ENCODE assay signal across 16 cellular contexts in genomic region chr21:44424608-44425306, GRCh38. TPM values are rescaled to one million over a fixed set of nuclear protein-coding genes. Genes with fewer than 3 reads are reported as not detected.
DNase-seq lines count a peak whose midpoint lies in the region; ATAC-seq, FAIRE-seq and TF ChIP-seq lines count a peak whose summit lies in the region.
"Had no signal": no experiment of that assay in that cellular context is flagged by ENCODE, and none has a peak within 500 bp of the region (broad histone marks: within the 10 kb centered on the region; RNA-seq: fewer than 3 reads in every experiment).

No MANE protein-coding gene starts in this region.

- H2BK12ac ChIP-seq in neuronal stem cell (ENCODE audit: low read length), result peak overlapping the region; percentile 41

- POLR2A ChIA-PET in K562 (lab: Yijun Ruan, JAX), result interaction anchor here (1.0 kb wide), 1 partner anchor 10 kb away, joined by 3 read pairs; no protein-coding TSS in a partner anchor
- POLR2A ChIA-PET in T-cell (lab: Charles Lee), result no interaction called here

- H3K23ac ChIP-seq in neuronal stem cell (ENCODE audit: low read depth, low read length, poor library complexity), result peak overlapping the region; percentile 80

- H3K4me1 Mint-ChIP-seq in T-cell, result no peaks in the 10 kb centered on the region

- no peak for TF ChIP-seq CTCF in K562 (IDR thresholded peaks at IDR 0.05 in 2 of 3, conservative IDR thresholded peaks at IDR 0.05 in 1 of 3; ENCODE audit: insufficient read depth in 2 of 3, low read depth in 1 of 3, low read length in 3 of 3)

- 9% methylated on average over 29 of the region's 30 CpGs for WGBS in K562 (ENCODE audit: insufficient coverage, low coverage, missing lambda C conversion rate)
- WGBS in neuronal stem cell (ENCODE audit: extremely low coverage in 2 of 2, insufficient read length in 2 of 2, insufficient replicate concordance in 1 of 2), 2 donors, result no CpG with 5 or more reads among the region's 30 CpGs
- 70 to 73% methylated on average over 25 to 30 of the region's 30 CpGs for WGBS in aorta, 2 donors

- H3K9ac ChIP-seq in K562 (ENCODE audit: insufficient read depth in 1 of 2, low read depth in 2 of 2, low read length in 2 of 2) (no peak overlapping the region), neuronal stem cell (ENCODE audit: low read depth, low read length, poor library complexity) (no peak overlapping the region)

- no TSS peak for BruUV-seq in K562 (replicated peaks; lab: Mats Ljungman, UMichigan)

- peaks cover 3 to 4% (median 4%) of the 10 kb centered on the region in 3 donors for H3K9me3 Mint-ChIP-seq in T-cell

- H3K4me3 ChIP-seq in K562 (no peak overlapping the region), neuronal stem cell (ENCODE audit: low read length in 2 of 2) (no peak overlapping the region), aorta (ENCODE audit: low read length in 2 of 2) (no peak overlapping the region)

- no peak overlapping the region for H2BK120ac ChIP-seq in neuronal stem cell (ENCODE audit: low read depth, low read length)

- H3K4me1 ChIP-seq in K562 (replicated peaks in 1 of 2; ENCODE audit: control insufficient read depth in 2 of 2, insufficient read depth in 2 of 2, low read length in 2 of 2) (peaks cover 0 to 43% of the 10 kb centered on the region in 2 experiments; a peak in 2 of 5 replicates), neuronal stem cell (ENCODE audit: control insufficient read depth in 2 of 2, insufficient read depth in 1 of 2, low read depth in 1 of 2, low read length in 2 of 2) (peaks cover 0 to 6% of the 10 kb centered on the region in 2 donors), aorta (ENCODE audit: control insufficient read depth in 1 of 2, insufficient read depth in 2 of 2, low read length in 2 of 2) (no peaks in the 10 kb centered on the region)

- TF ChIP-seq POLR2A in K562 (conservative IDR thresholded peaks at IDR 0.05), result no peak

- H3K27ac ChIP-seq in K562 (ENCODE audit: extremely low read depth, low read depth, low read length) (no peak overlapping the region), neuronal stem cell (replicated peaks; ENCODE audit: low read length) (no peak overlapping the region), aorta (ENCODE audit: low read depth in 1 of 2, low read length in 2 of 2) (no peak overlapping the region)
- H3K27ac ChIP-seq: brain microvascular endothelial cell had no signal

- DNase-seq in cardiac septum (ENCODE audit: low spot score), result peak; percentile 63
- DNase-seq in left cardiac atrium, result no peak
- DNase-seq in K562 (ENCODE audit: extremely low read depth in 1 of 4, low spot score in 3 of 4), result no peak
- no peak for DNase-seq in neuronal stem cell (ENCODE audit: low spot score)
- DNase-seq in aorta, result peak; percentile 41 to 61
- DNase-seq in T-cell, result no peak
- no peak for DNase-seq in NCI-H1694 treated with DMSO at 0.1 percent for 48 hours (lab: John Stamatoyannopoulos, UW)
- DNase-seq in NCI-H1417 treated with DMSO at 0.1 percent for 48 hours (lab: John Stamatoyannopoulos, UW), result no peak
- DNase-seq: activated CD4-positive, alpha-beta T cell treated with anti-CD3 and anti-CD28 coated beads for 4 hours; brain microvascular endothelial cell; naive thymus-derived CD4-positive, alpha-beta T cell; NCI-H2081 treated with DMSO at 0.1 percent for 48 hours; OCI-M1; stimulated activated naive CD4-positive, alpha-beta T cell treated with Interleukin-2 at 50 U/mL for 16 hours; T1000 had no signal

- H3K36me3 ChIP-seq in K562 (ENCODE audit: control insufficient read depth, insufficient read depth, low read length), result no peaks in the 10 kb centered on the region
- no peaks in the 10 kb centered on the region for H3K36me3 ChIP-seq in neuronal stem cell (replicated peaks in 1 of 2; ENCODE audit: control insufficient read depth in 2 of 2, insufficient read depth in 2 of 2, low read length in 2 of 2)
- no peaks in the 10 kb centered on the region for H3K36me3 ChIP-seq in aorta (ENCODE audit: control insufficient read depth in 1 of 2, insufficient read depth in 2 of 2, low read length in 1 of 2)
- H3K36me3 ChIP-seq: brain microvascular endothelial cell had no signal

- H3K79me1 ChIP-seq in neuronal stem cell (ENCODE audit: low read depth, low read length), result no peaks in the 10 kb centered on the region

- no peak for TF ChIP-seq EP300 in K562 (IDR thresholded peaks at IDR 0.05; ENCODE audit: low read length)

- TF ChIP-seq RAD21 in K562 (CRISPR knock-in tag; conservative IDR thresholded peaks at IDR 0.05 in 1 of 2, IDR thresholded peaks at IDR 0.05 in 1 of 2), result no peak

- no peak for FAIRE-seq in K562 (lab: Jason Lieb, UNC)

- H2AFZ ChIP-seq in K562 (ENCODE audit: low read depth, low read length), result peak overlapping the region; percentile 14; the same call in 1 of the 2 replicates
- peak overlapping the region; percentile 27 for H2AFZ ChIP-seq in neuronal stem cell (ENCODE audit: low read length)

- H3K27me3 Mint-ChIP-seq in T-cell, result no peaks in the 10 kb centered on the region
- H3K27me3 Mint-ChIP-seq: naive thymus-derived CD4-positive, alpha-beta T cell had no signal

- H4K8ac ChIP-seq in neuronal stem cell (ENCODE audit: low read depth, low read length), result peak overlapping the region; percentile 92

- H2BK15ac ChIP-seq in neuronal stem cell (ENCODE audit: low read length), result peak overlapping the region; percentile 49

- H4K91ac ChIP-seq in neuronal stem cell (ENCODE audit: low read depth, low read length, poor library complexity), result no peak overlapping the region

- intact Hi-C loops in cardiac septum (cut with DNase I) (no loop called here), left cardiac atrium (cut with DNase I) (no loop called here), K562 (cut with micrococcal nuclease) (no loop called here), aorta (cut with DNase I) (no loop called here)

- H4K20me1 ChIP-seq in K562 (replicated peaks; ENCODE audit: control insufficient read depth, insufficient read depth, low read length), result no peaks in the 10 kb centered on the region

- in situ Hi-C loops in K562 (cut with MboI), result no loop called here

- no peak overlapping the region for H3K27ac Mint-ChIP-seq in T-cell
- H3K27ac Mint-ChIP-seq: activated naive CD4-positive, alpha-beta T cell treated with anti-CD3 and anti-CD28 coated beads, Interleukin-2, amount 50 U/mL, for 72 hours; naive thymus-derived CD4-positive, alpha-beta T cell had no signal

- CTCF ChIA-PET in K562 (lab: Yijun Ruan, JAX; ENCODE audit: low intra/inter-chr PET ratio) (interaction anchor here (0.6 kb wide), 1 partner anchor 755 kb away, joined by 3 read pairs; no protein-coding TSS in a partner anchor), T-cell (lab: Charles Lee) (interaction anchor here in 1 of 2 donors (0.6 kb wide), 1 partner anchor 347 kb away, joined by 4 read pairs; no protein-coding TSS in a partner anchor)

- H3K9me1 ChIP-seq in K562 (ENCODE audit: control insufficient read depth, insufficient read depth, low read length), result no peaks in the 10 kb centered on the region

- H2BK5ac ChIP-seq in neuronal stem cell (ENCODE audit: low read length), result peak overlapping the region; percentile 94

- H3K36me3 Mint-ChIP-seq in T-cell, result no peaks in the 10 kb centered on the region

- H3K4me2 ChIP-seq in K562 (ENCODE audit: insufficient read depth, low read length) (peak overlapping the region; percentile 6; the same call in 1 of the 2 replicates), neuronal stem cell (ENCODE audit: insufficient read depth, low read length, poor library complexity, severe bottlenecking) (no peak overlapping the region)

- peak overlapping the region; percentile 85 for H3K18ac ChIP-seq in neuronal stem cell (ENCODE audit: low read length)

- H3K79me2 ChIP-seq in K562 (ENCODE audit: control insufficient read depth, insufficient read depth, low read length), result no peaks in the 10 kb centered on the region

- no peak overlapping the region for H3K4ac ChIP-seq in neuronal stem cell (ENCODE audit: low read length)

- H3K4me3 Mint-ChIP-seq in T-cell, result no peak overlapping the region

- peak overlapping the region; percentile 98 for H3K14ac ChIP-seq in neuronal stem cell (ENCODE audit: low read length)

- H3K9me3 ChIP-seq in K562 (replicated peaks; ENCODE audit: control insufficient read depth, insufficient read depth, low read depth, low read length), result no peaks in the 10 kb centered on the region; the same call in none of the 2 replicates
- peaks cover 5 to 12% of the 10 kb centered on the region in 2 donors for H3K9me3 ChIP-seq in neuronal stem cell (replicated peaks in 1 of 2; ENCODE audit: control insufficient read depth in 2 of 2, insufficient read depth in 1 of 2, low read depth in 1 of 2, low read length in 2 of 2)
- no peaks in the 10 kb centered on the region for H3K9me3 ChIP-seq in aorta (ENCODE audit: control insufficient read depth, low read length)

- peaks cover 9 to 34% of the 10 kb centered on the region in 2 experiments; a peak in 3 of 5 replicates for H3K27me3 ChIP-seq in K562 (ENCODE audit: control insufficient read depth in 2 of 2, insufficient read depth in 2 of 2, low read length in 2 of 2)
- H3K27me3 ChIP-seq in neuronal stem cell (ENCODE audit: control insufficient read depth in 3 of 3, insufficient read depth in 3 of 3, low read depth in 1 of 3, low read length in 3 of 3), result peaks cover 0 to 12% (median 0%) of the 10 kb centered on the region in 3 experiments
- H3K27me3 ChIP-seq in aorta (ENCODE audit: control insufficient read depth in 1 of 2, insufficient read depth in 2 of 2, low read length in 1 of 2), result no peaks in the 10 kb centered on the region
- H3K27me3 ChIP-seq: brain microvascular endothelial cell had no signal

- ATAC-seq in left cardiac atrium, result no peak
- peak; percentile 36; the same call in 2 of the 3 replicates for ATAC-seq in K562
- ATAC-seq in aorta (ENCODE audit: low FRiP score), result no peak
- no peak for ATAC-seq in T-cell (replicated peaks in 1 of 4)
- ATAC-seq: naive thymus-derived CD4-positive, alpha-beta T cell had no signal

- H2AK5ac ChIP-seq in neuronal stem cell (ENCODE audit: low read depth, low read length), result peak overlapping the region; percentile 89

RNA-seq across cellular contexts. Expression of gene LRRC3, which starts 30.6 kb away (rescaled TPM):
- 2.9 TPM for total RNA-seq in cardiac septum
- 1 to 10 TPM; 1.4 to 2.5 TPM for total RNA-seq in left cardiac atrium
- total RNA-seq in K562 (2011; cell fraction: chromatin; rRNA removed; ENCODE audit: low replicate concordance), result 0.07 and 0.25 TPM in 2 replicates
- total RNA-seq in K562 (2011; cell fraction: nucleolus; rRNA removed), result 0.17 and 0.26 TPM in 2 replicates
- total RNA-seq in K562 (2011; cell fraction: nucleoplasm; rRNA removed), result 0.07 and 0.15 TPM in 2 replicates
- total RNA-seq in K562 (2014; rRNA removed), result not detected in 2 replicates
- total RNA-seq in K562 (2014; rRNA removed; fragmentation: Illumina TruSeq; extraction: Trizol), result not detected in 2 replicates
- not detected in 2 replicates for total RNA-seq in K562 (2015; rRNA removed; fragmentation: Illumina TruSeq; extraction: Trizol)
- total RNA-seq in K562 (2021), result 0.04 TPM in 2 replicates
- polyA plus RNA-seq in K562 (2011; rRNA removed), result 0.03 and 0.04 TPM in 2 replicates
- polyA plus RNA-seq in K562 (2011; cell fraction: cytosol; rRNA removed), result 0.04 and 0.07 TPM in 2 replicates
- 0.03 and 0.04 TPM in 2 replicates for polyA plus RNA-seq in K562 (2011; cell fraction: nucleus; rRNA removed)
- polyA plus RNA-seq in K562 (2012), result 0.03 and 0.04 TPM in 2 replicates
- polyA plus RNA-seq in K562 (2014; fragmentation: Illumina TruSeq; extraction: Trizol), result not detected in 2 replicates
- polyA plus RNA-seq in K562 (2014; fragmentation: Nextera tagmentation; extraction: Ambion mirVana), result not detected
- polyA plus RNA-seq in K562 (2014; rRNA removed), result 0.03 TPM in 1 of 2 replicates, not detected in the other
- polyA minus RNA-seq in K562 (2011; rRNA and poly(A)+ RNA removed), result 0.07 TPM in 1 of 2 replicates, not detected in the other
- not detected in 2 replicates for polyA minus RNA-seq in K562 (2011; cell fraction: cytosol; rRNA and poly(A)+ RNA removed)
- under 0.01 and 0.13 TPM in 2 replicates for polyA minus RNA-seq in K562 (2011; cell fraction: nucleus; rRNA and poly(A)+ RNA removed)
- polyA plus RNA-seq in neuronal stem cell (2013, experiment 1 of 2), result 4.0 TPM
- 3.9 TPM for polyA plus RNA-seq in neuronal stem cell (2013, experiment 2 of 2)
- 1 to 10 TPM; 1.6 to 5.3 TPM for total RNA-seq in aorta
- polyA plus RNA-seq in aorta, result 1 to 10 TPM in 1 of 2 donors, under 1 TPM in 1; 0.63 to 1.5 TPM
- total RNA-seq in T-cell, result 1 to 10 TPM in 2 of 5 donors, under 1 TPM in 3; 0.76 to 2.2 (median 0.98) TPM

Comparison
In these comparisons a context has a peak if more than half of its experiments do, and no peak if none do; other contexts are left out.
1. DNase-seq: peak in cardiac septum (single experiment) and aorta (2 of 2); none in left cardiac atrium (single experiment), K562 (0 of 4), neuronal stem cell (single experiment), T-cell (0 of 34), NCI-H1694 treated with DMSO at 0.1 percent for 48 hours (single experiment) and NCI-H1417 treated with DMSO at 0.1 percent for 48 hours (single experiment).